8 cellular contexts compared by ENCODE assay signal in the genomic region with DNA sequence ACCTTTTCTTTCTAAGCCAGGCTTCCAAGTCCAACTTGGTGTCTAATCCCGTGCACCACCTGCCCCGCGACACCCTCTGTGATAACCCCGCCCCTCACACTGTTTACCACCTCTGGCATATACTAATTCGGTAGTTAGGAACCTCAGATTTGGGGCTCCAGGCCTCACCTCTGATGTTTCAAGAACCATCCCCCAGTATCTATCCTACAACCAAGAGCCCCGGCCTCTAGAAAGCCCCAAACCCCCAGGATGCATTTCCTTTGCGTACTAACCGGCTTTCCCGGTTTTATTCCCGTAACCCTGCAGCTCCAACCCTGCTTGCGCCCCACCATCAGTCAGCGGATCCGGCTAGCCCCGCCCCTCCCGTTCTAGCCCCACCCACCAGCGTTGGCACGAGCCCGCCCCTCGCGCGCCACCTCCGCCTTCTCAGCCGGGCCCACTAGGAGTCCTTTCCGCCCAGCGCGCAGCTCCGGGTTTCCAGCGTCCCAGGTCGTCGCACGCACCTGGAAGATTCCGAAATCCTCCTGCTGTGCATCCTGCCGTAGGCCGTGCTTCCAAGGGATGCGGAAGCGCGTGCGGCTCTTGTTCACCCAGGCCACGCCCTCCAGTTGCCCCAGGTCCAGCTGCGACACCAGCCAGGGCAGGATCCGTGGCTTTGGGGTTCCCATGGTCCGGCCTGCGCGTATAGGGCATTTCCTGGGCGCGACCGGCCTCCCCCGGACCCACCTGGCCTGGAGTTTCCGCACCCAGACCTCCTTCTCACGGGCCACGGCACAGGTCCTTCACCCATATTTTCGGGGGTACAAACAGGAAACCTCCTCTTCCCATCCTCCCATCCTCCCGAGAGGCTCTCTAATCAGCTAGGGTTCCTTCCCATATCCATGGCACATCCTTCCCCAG.
DNase-seq lines count a peak whose midpoint lies in the region; ATAC-seq lines count a peak whose summit lies in the region.

No MANE protein-coding gene starts in this region.

- DNase-seq in DMS 273 treated with DMSO at 0.1 percent for 48 hours (lab: John Stamatoyannopoulos, UW) (peak; percentile 63), NCI-H345 (lab: John Stamatoyannopoulos, UW) (peak; percentile 91), cerebellar nuclear complex (lab: John Stamatoyannopoulos, UW) (peak; percentile 29 to 60), kidney glomerular epithelial cell (lab: John Stamatoyannopoulos, UW) (peak; percentile 70)
- peak; percentile 82 for DNase-seq in activated CD4-positive, alpha-beta T cell treated with anti-CD3 and anti-CD28 coated beads for 1 hour
- peak; percentile 81 to 91 for DNase-seq in stimulated activated CD4-positive, alpha-beta T cell treated with anti-CD3 and anti-CD28 coated beads, Interleukin-15, amount 100 ng/mL, for 48 hours (ENCODE audit: low read depth in 2 of 2)

- ATAC-seq in HG02642 (IDR thresholded peaks at IDR 0.05; ENCODE audit: poor library complexity, unreplicated experiment) (peak; percentile 44), GM18517 (IDR thresholded peaks at IDR 0.05; ENCODE audit: unreplicated experiment) (no peak)
